In the genomic region with DNA sequence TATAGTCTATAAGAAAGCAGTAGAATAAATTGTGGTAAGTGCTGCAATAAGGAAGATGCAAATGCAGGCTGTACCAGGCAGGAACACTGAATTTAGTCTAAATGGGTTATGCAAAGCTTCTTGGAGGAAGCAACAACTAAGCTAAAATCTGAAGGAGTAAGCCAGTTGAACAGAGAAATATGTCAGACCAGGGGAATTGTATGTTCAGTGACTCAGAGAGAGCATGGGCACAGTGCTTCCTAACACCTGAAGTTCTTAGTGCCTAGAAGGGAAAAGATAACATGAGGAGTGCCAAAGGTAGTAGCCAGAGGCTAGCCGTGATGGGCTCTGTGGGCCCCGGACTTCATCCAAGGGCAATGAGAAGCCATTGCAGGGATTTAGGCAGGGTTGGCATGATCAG, we compare ENCODE assay signal across 7 cellular contexts.
"Had no signal": no experiment of that assay in that cellular context is flagged by ENCODE, and none has a peak within 500 bp of the region (broad histone marks: within the 10 kb centered on the region; RNA-seq: fewer than 3 reads in every experiment).

No MANE protein-coding gene starts in this region.

- H3K4me1 ChIP-seq: HAP-1 had no signal

- H3K9me3 ChIP-seq: HAP-1 had no signal

- H3K4me3 ChIP-seq: GM23248, HAP-1 had no signal

- DNase-seq: GM23248, GOT3, H7, HFFc6 had no signal

- H3K36me3 ChIP-seq: HAP-1 had no signal

- ATAC-seq: HCT116, HepG2 had no signal
